Comparison of ENCODE assay signal across 31 cellular contexts in genomic region chr3:71599416-71599815, GRCh38. TPM values are rescaled to one million over a fixed set of nuclear protein-coding genes. Genes with fewer than 3 reads are reported as not detected.
DNase-seq lines count a peak whose midpoint lies in the region; ATAC-seq and TF ChIP-seq lines count a peak whose summit lies in the region.
"Had no signal": no experiment of that assay in that cellular context is flagged by ENCODE, and none has a peak within 500 bp of the region (broad histone marks: within the 10 kb centered on the region; RNA-seq: fewer than 3 reads in every experiment).

No MANE protein-coding gene starts in this region.

- H3F3A ChIP-seq in PC-3 (ENCODE audit: low read length, unreplicated experiment): peaks cover 6% of the 10 kb centered on the region

- 0 out of 2 replicates have a peak, but pooled peaks cover 7% of the 10 kb centered on the region for H3K9me3 ChIP-seq in PC-3 (ENCODE audit: low read length)
- H3K9me3 ChIP-seq: BLaER1, breast epithelium, HAP-1, pancreas, SJSA1, thoracic aorta had no signal

- H3K79me2 ChIP-seq in PC-3 (ENCODE audit: low read length): no peaks in the 10 kb centered on the region

- no peaks in the 10 kb centered on the region for H4K20me1 ChIP-seq in PC-3 (ENCODE audit: low read length)
- H4K20me1 ChIP-seq: BLaER1 had no signal

- CTCF ChIA-PET in PC-3 (lab: Charles Lee): no interaction called here

- peaks cover 44% of the 10 kb centered on the region for H3K4me1 ChIP-seq in PC-3 (ENCODE audit: insufficient read depth, low read length)
- H3K4me1 ChIP-seq: breast epithelium, pancreas had no signal

- no peak overlapping the region for H3K27ac ChIP-seq in PC-3 (ENCODE audit: low read length)
- H3K27ac ChIP-seq: BLaER1, pancreas, SJSA1, thoracic aorta, VCaP had no signal

- POLR2A ChIA-PET in PC-3 (lab: Charles Lee; ENCODE audit: unreplicated experiment): interaction anchor here (0.7 kb wide), 1 partner anchor 16 kb away, joined by 6 read pairs; the partner anchor contains the start of gene FOXP1

- H3K9ac ChIP-seq in PC-3 (ENCODE audit: low read length): no peak overlapping the region
- H3K9ac ChIP-seq: BLaER1 had no signal

- no peak overlapping the region for H3K4me2 ChIP-seq in PC-3 (ENCODE audit: low read length)
- H3K4me2 ChIP-seq: BLaER1 had no signal

- BruUV-seq in PC-3 (replicated peaks; lab: Mats Ljungman, UMichigan): no TSS peak

- no peaks in the 10 kb centered on the region for H3K9me2 ChIP-seq in PC-3 (replicated peaks; ENCODE audit: low read length)

- no peak for ATAC-seq in PC-3
- ATAC-seq in omental fat pad (ENCODE audit: low FRiP score): peak; percentile 51
- no peak for ATAC-seq in HG02588 (IDR thresholded peaks at IDR 0.05; ENCODE audit: unreplicated experiment)
- no peak for ATAC-seq in GM18511 (IDR thresholded peaks at IDR 0.05; ENCODE audit: unreplicated experiment)
- no peak for ATAC-seq in HG03045 (IDR thresholded peaks at IDR 0.05; ENCODE audit: unreplicated experiment)
- ATAC-seq: activated CD4-positive, alpha-beta T cell treated with anti-CD3 and anti-CD28 coated beads for 36 hours; effector memory CD8-positive, alpha-beta T cell; GM12878; pancreas; stimulated activated naive CD8-positive, alpha-beta T cell treated with anti-CD3 and anti-CD28 coated beads, Interleukin-15, Interleukin-2, amounts not matched to agents 100 U/mL and 50 U/mL, for 24 hours had no signal

- intact Hi-C loops in PC-3 (cut with micrococcal nuclease): no loop called here

- no peaks in the 10 kb centered on the region for H3K27me3 ChIP-seq in PC-3 (ENCODE audit: low read length)
- H3K27me3 ChIP-seq: BLaER1, breast epithelium, pancreas, SJSA1 had no signal

- no peaks in the 10 kb centered on the region for H3K36me3 ChIP-seq in PC-3 (ENCODE audit: low read depth, low read length)
- H3K36me3 ChIP-seq: BLaER1, breast epithelium, HAP-1, pancreas, SJSA1, thoracic aorta had no signal

- no peak overlapping the region for H2AFZ ChIP-seq in PC-3 (ENCODE audit: low read length)

- peak; percentile 47 for DNase-seq in AG10803 (ENCODE audit: low read depth)
- DNase-seq in PC-3: peak; percentile 18
- peak; percentile 13 for DNase-seq in fibroblast of gingiva (ENCODE audit: low read depth)
- no peak for DNase-seq in omental fat pad (ENCODE audit: low spot score)
- DNase-seq: activated CD4-positive, alpha-beta T cell treated with anti-CD3 and anti-CD28 coated beads for 36 hours; activated CD8-positive, alpha-beta memory T cell treated with anti-CD3 and anti-CD28 coated beads for 24 hours; activated effector memory CD4-positive, alpha-beta T cell treated with Interleukin-2 at 50 U/mL for 16 hours; activated T-cell treated with anti-CD3 and anti-CD28 coated beads for 4 hours; cortex of kidney; DMS 273 treated with DMSO at 0.1 percent for 48 hours; effector memory CD8-positive, alpha-beta T cell; EL; erythroblast; foreskin melanocyte; NCI-H446; NCI-H774; pancreas; small intestine; stimulated activated CD4-positive, alpha-beta T cell treated with anti-CD3 and anti-CD28 coated beads, Interleukin-1b, Interleukin-23, amount 100 ng/mL, for 48 hours; stimulated activated naive CD8-positive, alpha-beta T cell treated with anti-CD3 and anti-CD28 coated beads, Interleukin-15, Interleukin-2, amounts not matched to agents 100 U/mL and 50 U/mL, for 24 hours; T1000 had no signal

- no peak overlapping the region for H3K4me3 ChIP-seq in AG10803 (ENCODE audit: low read length)
- H3K4me3 ChIP-seq in PC-3 (ENCODE audit: low read length): no peak overlapping the region
- H3K4me3 ChIP-seq: BLaER1, breast epithelium, GM12878, HAP-1, pancreas, SJSA1, thoracic aorta had no signal

- TF ChIP-seq CTCF in AG10803 (conservative IDR thresholded peaks at IDR 0.05; ENCODE audit: low read length): no peak
- TF ChIP-seq CTCF in PC-3 (conservative IDR thresholded peaks at IDR 0.05; ENCODE audit: low read depth, low read length): no peak
- no peak for TF ChIP-seq CTCF in omental fat pad (IDR thresholded peaks at IDR 0.05)

RNA-seq across cellular contexts. Expression of gene FOXP1, which starts 15.9 kb away (rescaled TPM):
- 35.3 and 36.0 TPM in 2 replicates for total RNA-seq in PC-3 (2014; rRNA removed)
- total RNA-seq in omental fat pad: 100 to 1,000 TPM in 1 of 4 donors, 10 to 100 TPM in 3; 72.4 to 128 (median 76.7) TPM
